1 cellular context compared by ENCODE assay signal in genomic region chr13:20505405-20506366, GRCh38.
TF ChIP-seq lines count a peak whose summit lies in the region.

No MANE protein-coding gene starts in this region.

TF ChIP-seq in HepG2, 621 proteins besides CTCF, POLR2A, EP300 and RAD21 (continued from another document and continues in another):
- TF ChIP-seq, protein P1, sequence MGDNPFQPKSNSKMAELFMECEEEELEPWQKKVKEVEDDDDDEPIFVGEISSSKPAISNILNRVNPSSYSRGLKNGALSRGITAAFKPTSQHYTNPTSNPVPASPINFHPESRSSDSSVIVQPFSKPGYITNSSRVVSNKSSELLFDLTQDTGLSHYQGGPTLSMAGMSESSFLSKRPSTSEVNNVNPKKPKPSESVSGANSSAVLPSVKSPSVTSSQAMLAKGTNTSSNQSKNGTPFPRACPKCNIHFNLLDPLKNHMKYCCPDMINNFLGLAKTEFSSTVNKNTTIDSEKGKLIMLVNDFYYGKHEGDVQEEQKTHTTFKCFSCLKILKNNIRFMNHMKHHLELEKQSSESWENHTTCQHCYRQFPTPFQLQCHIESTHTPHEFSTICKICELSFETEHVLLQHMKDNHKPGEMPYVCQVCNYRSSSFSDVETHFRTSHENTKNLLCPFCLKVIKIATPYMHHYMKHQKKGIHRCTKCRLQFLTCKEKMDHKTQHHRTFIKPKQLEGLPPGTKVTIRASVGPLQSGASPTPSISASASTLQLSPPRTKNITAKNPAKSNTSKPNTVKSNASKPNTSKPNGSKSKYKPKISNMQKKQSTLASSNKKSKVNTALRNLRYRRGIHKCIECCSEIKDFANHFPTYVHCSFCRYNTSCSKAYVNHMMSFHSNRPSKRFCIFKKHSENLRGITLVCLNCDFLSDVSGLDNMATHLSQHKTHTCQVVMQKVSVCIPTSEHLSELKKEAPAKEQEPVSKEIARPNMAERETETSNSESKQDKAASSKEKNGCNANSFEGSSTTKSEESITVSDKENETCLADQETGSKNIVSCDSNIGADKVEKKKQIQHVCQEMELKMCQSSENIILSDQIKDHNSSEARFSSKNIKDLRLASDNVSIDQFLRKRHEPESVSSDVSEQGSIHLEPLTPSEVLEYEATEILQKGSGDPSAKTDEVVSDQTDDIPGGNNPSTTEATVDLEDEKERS (CRISPR knock-in tag; IDR thresholded peaks at IDR 0.05), result peak; percentile 82; the same call in 1 of the 2 replicates
- TF ChIP-seq PITX1 (CRISPR knock-in tag; IDR thresholded peaks at IDR 0.05) (peak; percentile 99), ZNF747 (CRISPR knock-in tag; IDR thresholded peaks at IDR 0.05; ENCODE audit: borderline replicate concordance) (0 out of 2 replicates have a peak, but pooled peaks have one; percentile 67), MYPOP (CRISPR knock-in tag; IDR thresholded peaks at IDR 0.05) (peak; percentile 67; the same call in 1 of the 2 replicates), EHMT2 (IDR thresholded peaks at IDR 0.05; ENCODE audit: borderline replicate concordance, low read depth, low read length) (peak; percentile 56; the same call in 1 of the 2 replicates), ATF7 (IDR thresholded peaks at IDR 0.05) (no peak), ATF7 (CRISPR knock-in tag; IDR thresholded peaks at IDR 0.05) (no peak), ATF4 (CRISPR knock-in tag; IDR thresholded peaks at IDR 0.05) (peak in 1 of 2 experiments; percentile 72; a peak in 2 of 4 replicates), ASH2L (IDR thresholded peaks at IDR 0.05; ENCODE audit: insufficient read length, low read depth, low read length) (peak; percentile 74), IKZF5 (CRISPR knock-in tag; IDR thresholded peaks at IDR 0.05) (peak; percentile 24; the same call in 1 of the 2 replicates), ZBTB20 (CRISPR knock-in tag; IDR thresholded peaks at IDR 0.05; ENCODE audit: borderline replicate concordance, low read depth) (peak; percentile 82; the same call in 1 of the 2 replicates), ESRRA (CRISPR knock-in tag; IDR thresholded peaks at IDR 0.05; ENCODE audit: low read depth) (peak; percentile 88), ZNF556 (CRISPR knock-in tag; IDR thresholded peaks at IDR 0.05; ENCODE audit: borderline replicate concordance) (no peak), FOXJ3 (CRISPR knock-in tag; IDR thresholded peaks at IDR 0.05; ENCODE audit: borderline replicate concordance) (peak; percentile 63; the same call in 1 of the 2 replicates), TCF7L2 (IDR thresholded peaks at IDR 0.05; ENCODE audit: low read depth, low read length) (0 out of 2 replicates have a peak, but pooled peaks have one; percentile 40), CHCHD3 (CRISPR knock-in tag; IDR thresholded peaks at IDR 0.05) (no peak), HDAC2 (CRISPR knock-in tag; IDR thresholded peaks at IDR 0.05) (peak; percentile 43; the same call in 1 of the 2 replicates), ZNF616 (CRISPR knock-in tag; IDR thresholded peaks at IDR 0.05; ENCODE audit: low read depth) (no peak), YEATS4 (CRISPR knock-in tag; IDR thresholded peaks at IDR 0.05; ENCODE audit: borderline replicate concordance) (peak; percentile 56; the same call in 1 of the 2 replicates), TEAD3 (CRISPR knock-in tag; optimal IDR thresholded peaks at IDR 0.05; ENCODE audit: borderline replicate concordance) (peak; percentile 84), ZNF331 (CRISPR knock-in tag; IDR thresholded peaks at IDR 0.05) (peak; percentile 44; the same call in 1 of the 2 replicates), XRCC5 (optimal IDR thresholded peaks at IDR 0.05; ENCODE audit: low read length) (no peak), TBX2 (CRISPR knock-in tag; IDR thresholded peaks at IDR 0.05; ENCODE audit: borderline replicate concordance) (peak; percentile 93), ZNF431 (CRISPR knock-in tag; IDR thresholded peaks at IDR 0.05; ENCODE audit: borderline replicate concordance, low read depth) (no peak), HNF1A (IDR thresholded peaks at IDR 0.05; ENCODE audit: low read depth) (peak; percentile 88), HNF1A (CRISPR knock-in tag; IDR thresholded peaks at IDR 0.05; ENCODE audit: borderline replicate concordance) (peak; percentile 88), JUNB (CRISPR knock-in tag; IDR thresholded peaks at IDR 0.05; ENCODE audit: borderline replicate concordance) (no peak), TCF7 (IDR thresholded peaks at IDR 0.05; ENCODE audit: low read depth) (peak; percentile 86), AKAP8 (CRISPR knock-in tag; IDR thresholded peaks at IDR 0.05) (no peak)
- TF ChIP-seq, protein P2, sequence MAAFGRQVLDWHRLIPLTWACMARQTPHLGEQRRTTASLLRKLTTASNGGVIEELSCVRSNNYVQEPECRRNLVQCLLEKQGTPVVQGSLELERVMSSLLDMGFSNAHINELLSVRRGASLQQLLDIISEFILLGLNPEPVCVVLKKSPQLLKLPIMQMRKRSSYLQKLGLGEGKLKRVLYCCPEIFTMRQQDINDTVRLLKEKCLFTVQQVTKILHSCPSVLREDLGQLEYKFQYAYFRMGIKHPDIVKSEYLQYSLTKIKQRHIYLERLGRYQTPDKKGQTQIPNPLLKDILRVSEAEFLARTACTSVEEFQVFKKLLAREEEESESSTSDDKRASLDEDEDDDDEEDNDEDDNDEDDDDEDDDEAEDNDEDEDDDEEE (CRISPR knock-in tag; IDR thresholded peaks at IDR 0.05), result no peak
- TF ChIP-seq, protein P3, sequence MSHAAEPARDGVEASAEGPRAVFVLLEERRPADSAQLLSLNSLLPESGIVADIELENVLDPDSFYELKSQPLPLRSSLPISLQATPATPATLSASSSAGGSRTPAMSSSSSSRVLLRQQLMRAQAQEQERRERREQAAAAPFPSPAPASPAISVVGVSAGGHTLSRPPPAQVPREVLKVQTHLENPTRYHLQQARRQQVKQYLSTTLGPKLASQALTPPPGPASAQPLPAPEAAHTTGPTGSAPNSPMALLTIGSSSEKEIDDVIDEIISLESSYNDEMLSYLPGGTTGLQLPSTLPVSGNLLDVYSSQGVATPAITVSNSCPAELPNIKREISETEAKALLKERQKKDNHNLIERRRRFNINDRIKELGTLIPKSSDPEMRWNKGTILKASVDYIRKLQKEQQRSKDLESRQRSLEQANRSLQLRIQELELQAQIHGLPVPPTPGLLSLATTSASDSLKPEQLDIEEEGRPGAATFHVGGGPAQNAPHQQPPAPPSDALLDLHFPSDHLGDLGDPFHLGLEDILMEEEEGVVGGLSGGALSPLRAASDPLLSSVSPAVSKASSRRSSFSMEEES (CRISPR knock-in tag; IDR thresholded peaks at IDR 0.05), result peak; percentile 12; the same call in 1 of the 2 replicates
- TF ChIP-seq, protein P4, sequence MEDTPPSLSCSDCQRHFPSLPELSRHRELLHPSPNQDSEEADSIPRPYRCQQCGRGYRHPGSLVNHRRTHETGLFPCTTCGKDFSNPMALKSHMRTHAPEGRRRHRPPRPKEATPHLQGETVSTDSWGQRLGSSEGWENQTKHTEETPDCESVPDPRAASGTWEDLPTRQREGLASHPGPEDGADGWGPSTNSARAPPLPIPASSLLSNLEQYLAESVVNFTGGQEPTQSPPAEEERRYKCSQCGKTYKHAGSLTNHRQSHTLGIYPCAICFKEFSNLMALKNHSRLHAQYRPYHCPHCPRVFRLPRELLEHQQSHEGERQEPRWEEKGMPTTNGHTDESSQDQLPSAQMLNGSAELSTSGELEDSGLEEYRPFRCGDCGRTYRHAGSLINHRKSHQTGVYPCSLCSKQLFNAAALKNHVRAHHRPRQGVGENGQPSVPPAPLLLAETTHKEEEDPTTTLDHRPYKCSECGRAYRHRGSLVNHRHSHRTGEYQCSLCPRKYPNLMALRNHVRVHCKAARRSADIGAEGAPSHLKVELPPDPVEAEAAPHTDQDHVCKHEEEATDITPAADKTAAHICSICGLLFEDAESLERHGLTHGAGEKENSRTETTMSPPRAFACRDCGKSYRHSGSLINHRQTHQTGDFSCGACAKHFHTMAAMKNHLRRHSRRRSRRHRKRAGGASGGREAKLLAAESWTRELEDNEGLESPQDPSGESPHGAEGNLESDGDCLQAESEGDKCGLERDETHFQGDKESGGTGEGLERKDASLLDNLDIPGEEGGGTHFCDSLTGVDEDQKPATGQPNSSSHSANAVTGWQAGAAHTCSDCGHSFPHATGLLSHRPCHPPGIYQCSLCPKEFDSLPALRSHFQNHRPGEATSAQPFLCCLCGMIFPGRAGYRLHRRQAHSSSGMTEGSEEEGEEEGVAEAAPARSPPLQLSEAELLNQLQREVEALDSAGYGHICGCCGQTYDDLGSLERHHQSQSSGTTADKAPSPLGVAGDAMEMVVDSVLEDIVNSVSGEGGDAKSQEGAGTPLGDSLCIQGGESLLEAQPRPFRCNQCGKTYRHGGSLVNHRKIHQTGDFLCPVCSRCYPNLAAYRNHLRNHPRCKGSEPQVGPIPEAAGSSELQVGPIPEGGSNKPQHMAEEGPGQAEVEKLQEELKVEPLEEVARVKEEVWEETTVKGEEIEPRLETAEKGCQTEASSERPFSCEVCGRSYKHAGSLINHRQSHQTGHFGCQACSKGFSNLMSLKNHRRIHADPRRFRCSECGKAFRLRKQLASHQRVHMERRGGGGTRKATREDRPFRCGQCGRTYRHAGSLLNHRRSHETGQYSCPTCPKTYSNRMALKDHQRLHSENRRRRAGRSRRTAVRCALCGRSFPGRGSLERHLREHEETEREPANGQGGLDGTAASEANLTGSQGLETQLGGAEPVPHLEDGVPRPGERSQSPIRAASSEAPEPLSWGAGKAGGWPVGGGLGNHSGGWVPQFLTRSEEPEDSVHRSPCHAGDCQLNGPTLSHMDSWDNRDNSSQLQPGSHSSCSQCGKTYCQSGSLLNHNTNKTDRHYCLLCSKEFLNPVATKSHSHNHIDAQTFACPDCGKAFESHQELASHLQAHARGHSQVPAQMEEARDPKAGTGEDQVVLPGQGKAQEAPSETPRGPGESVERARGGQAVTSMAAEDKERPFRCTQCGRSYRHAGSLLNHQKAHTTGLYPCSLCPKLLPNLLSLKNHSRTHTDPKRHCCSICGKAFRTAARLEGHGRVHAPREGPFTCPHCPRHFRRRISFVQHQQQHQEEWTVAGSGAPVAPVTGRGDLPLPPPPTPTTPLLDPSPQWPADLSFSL (CRISPR knock-in tag; IDR thresholded peaks at IDR 0.05), result peak; percentile 76
- TF ChIP-seq, protein P5, sequence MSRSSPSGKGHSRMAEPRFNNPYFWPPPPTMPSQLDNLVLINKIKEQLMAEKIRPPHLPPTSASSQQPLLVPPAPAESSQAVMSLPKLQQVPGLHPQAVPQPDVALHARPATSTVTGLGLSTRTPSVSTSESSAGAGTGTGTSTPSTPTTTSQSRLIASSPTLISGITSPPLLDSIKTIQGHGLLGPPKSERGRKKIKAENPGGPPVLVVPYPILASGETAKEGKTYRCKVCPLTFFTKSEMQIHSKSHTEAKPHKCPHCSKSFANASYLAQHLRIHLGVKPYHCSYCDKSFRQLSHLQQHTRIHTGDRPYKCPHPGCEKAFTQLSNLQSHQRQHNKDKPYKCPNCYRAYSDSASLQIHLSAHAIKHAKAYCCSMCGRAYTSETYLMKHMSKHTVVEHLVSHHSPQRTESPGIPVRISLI (CRISPR knock-in tag; IDR thresholded peaks at IDR 0.05; ENCODE audit: borderline replicate concordance), result peak; percentile 69; the same call in 1 of the 2 replicates
- TF ChIP-seq, protein P6, sequence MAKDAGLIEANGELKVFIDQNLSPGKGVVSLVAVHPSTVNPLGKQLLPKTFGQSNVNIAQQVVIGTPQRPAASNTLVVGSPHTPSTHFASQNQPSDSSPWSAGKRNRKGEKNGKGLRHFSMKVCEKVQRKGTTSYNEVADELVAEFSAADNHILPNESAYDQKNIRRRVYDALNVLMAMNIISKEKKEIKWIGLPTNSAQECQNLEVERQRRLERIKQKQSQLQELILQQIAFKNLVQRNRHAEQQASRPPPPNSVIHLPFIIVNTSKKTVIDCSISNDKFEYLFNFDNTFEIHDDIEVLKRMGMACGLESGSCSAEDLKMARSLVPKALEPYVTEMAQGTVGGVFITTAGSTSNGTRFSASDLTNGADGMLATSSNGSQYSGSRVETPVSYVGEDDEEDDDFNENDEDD (CRISPR knock-in tag; IDR thresholded peaks at IDR 0.05; ENCODE audit: borderline replicate concordance), result peak; percentile 9; the same call in 1 of the 2 replicates
